1 cellular context compared by ENCODE assay signal in the genomic region with DNA sequence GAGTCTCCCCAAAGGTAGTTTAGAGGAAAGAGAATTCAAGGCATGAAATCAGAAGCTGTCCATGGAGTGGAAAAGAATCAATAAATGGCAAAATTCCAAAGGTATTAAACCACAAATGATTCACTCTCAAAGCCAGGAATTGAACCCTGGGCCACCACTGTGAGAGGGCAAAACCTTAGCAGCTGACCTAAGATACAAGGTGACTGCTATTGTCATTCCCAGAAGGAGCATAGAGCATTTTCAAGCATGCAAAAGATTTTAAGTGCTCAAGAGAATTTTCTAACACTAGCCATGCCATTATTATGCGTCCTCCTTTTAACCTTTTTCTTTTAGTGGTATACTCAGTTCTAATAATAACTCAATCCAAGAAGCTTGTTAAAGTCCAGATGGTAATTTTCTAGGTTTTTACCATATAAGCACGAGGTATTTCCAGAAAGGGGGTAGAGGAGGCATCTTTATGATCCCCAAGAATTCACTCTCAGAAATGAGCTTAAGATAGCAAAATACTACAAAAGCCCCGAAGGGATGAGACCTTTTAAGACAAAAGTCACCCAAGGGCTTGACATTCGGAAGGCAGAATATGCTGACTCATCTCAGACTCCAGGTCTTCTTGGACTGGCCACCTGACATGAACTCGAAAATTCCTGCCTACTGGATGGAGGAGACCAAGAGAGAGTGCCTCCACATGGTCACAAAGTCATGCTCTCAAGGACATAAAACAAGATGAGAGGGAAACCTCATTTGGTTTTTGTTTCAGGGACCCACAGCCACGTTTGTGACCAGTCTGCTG.
TF ChIP-seq lines count a peak whose summit lies in the region.

No MANE protein-coding gene starts in this region.

TF ChIP-seq in HepG2, 621 proteins besides CTCF, POLR2A, EP300 and RAD21:
- TF ChIP-seq ATM (IDR thresholded peaks at IDR 0.05; ENCODE audit: borderline replicate concordance): no peak
- TF ChIP-seq MAFF (IDR thresholded peaks at IDR 0.05; ENCODE audit: low read depth, low read length): peak; percentile 67
- TF ChIP-seq NFE2L2 (IDR thresholded peaks at IDR 0.05; ENCODE audit: low read length): peak; percentile 42; the same call in 1 of the 2 replicates
- peak; percentile 52 to 76 for TF ChIP-seq MAFK (conservative IDR thresholded peaks at IDR 0.05 in 1 of 2, IDR thresholded peaks at IDR 0.05 in 1 of 2; ENCODE audit: low read length in 2 of 2)
- TF ChIP-seq, protein P1, sequence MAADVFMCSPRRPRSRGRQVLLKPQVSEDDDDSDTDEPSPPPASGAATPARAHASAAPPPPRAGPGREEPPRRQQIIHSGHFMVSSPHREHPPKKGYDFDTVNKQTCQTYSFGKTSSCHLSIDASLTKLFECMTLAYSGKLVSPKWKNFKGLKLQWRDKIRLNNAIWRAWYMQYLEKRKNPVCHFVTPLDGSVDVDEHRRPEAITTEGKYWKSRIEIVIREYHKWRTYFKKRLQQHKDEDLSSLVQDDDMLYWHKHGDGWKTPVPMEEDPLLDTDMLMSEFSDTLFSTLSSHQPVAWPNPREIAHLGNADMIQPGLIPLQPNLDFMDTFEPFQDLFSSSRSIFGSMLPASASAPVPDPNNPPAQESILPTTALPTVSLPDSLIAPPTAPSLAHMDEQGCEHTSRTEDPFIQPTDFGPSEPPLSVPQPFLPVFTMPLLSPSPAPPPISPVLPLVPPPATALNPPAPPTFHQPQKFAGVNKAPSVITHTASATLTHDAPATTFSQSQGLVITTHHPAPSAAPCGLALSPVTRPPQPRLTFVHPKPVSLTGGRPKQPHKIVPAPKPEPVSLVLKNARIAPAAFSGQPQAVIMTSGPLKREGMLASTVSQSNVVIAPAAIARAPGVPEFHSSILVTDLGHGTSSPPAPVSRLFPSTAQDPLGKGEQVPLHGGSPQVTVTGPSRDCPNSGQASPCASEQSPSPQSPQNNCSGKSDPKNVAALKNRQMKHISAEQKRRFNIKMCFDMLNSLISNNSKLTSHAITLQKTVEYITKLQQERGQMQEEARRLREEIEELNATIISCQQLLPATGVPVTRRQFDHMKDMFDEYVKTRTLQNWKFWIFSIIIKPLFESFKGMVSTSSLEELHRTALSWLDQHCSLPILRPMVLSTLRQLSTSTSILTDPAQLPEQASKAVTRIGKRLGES (CRISPR knock-in tag; IDR thresholded peaks at IDR 0.05; ENCODE audit: borderline replicate concordance): no peak
TF ChIP-seq in HepG2: peak in this region for 3.
